ENCODE assay signal across 1 cellular context in genomic region chr2:47906261-47907096, GRCh38.
TF ChIP-seq lines count a peak whose summit lies in the region.

Gene FBXO11, minus strand, starts transcription at chr2:47906498. Its CDS starts 778 bp downstream, at chr2:47905720.

TF ChIP-seq in HepG2, 621 proteins besides CTCF, POLR2A, EP300 and RAD21 (continued from another document):
- TF ChIP-seq PAXIP1 (CRISPR knock-in tag; conservative IDR thresholded peaks at IDR 0.05) (peak; percentile 63), ISL2 (CRISPR knock-in tag; IDR thresholded peaks at IDR 0.05) (peak; percentile 35), ZFP90 (CRISPR knock-in tag; IDR thresholded peaks at IDR 0.05; ENCODE audit: borderline replicate concordance) (peak; percentile 64; the same call in 1 of the 2 replicates)
- TF ChIP-seq, protein P1, sequence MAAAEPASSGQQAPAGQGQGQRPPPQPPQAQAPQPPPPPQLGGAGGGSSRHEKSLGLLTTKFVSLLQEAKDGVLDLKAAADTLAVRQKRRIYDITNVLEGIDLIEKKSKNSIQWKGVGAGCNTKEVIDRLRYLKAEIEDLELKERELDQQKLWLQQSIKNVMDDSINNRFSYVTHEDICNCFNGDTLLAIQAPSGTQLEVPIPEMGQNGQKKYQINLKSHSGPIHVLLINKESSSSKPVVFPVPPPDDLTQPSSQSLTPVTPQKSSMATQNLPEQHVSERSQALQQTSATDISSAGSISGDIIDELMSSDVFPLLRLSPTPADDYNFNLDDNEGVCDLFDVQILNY (CRISPR knock-in tag; conservative IDR thresholded peaks at IDR 0.05), result 0 out of 2 replicates have a peak, but pooled peaks have one; percentile 48
